In the genomic region with DNA sequence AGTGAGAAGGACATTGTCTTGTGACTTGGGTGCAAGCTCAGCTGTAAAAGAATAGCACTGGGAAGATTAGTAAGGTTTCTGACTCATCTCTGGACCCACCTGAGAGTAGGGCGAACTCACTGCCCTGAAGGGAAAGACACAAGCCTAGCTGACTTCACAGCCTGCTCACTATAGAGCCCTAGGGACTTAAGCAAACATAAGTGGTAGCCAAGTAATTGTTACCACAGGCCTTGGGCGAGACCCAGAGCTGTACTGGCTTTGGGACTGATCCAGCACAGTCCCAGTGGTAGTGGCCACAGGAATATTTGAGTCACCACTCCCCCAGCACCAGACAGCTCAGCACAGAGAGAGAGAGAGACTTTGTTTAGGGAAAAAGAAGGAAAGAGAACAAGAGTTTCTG, we compare ENCODE assay signal across 14 cellular contexts.
A peak's percentile ranks its signal among the peaks of the same experiment; 100 is the strongest.
DNase-seq lines count a peak whose midpoint lies in the region; ATAC-seq and TF ChIP-seq lines count a peak whose summit lies in the region.
"Had no signal": no experiment of that assay in that cellular context is flagged by ENCODE, and none has a peak within 500 bp of the region (broad histone marks: within the 10 kb centered on the region; RNA-seq: fewer than 3 reads in every experiment).

No MANE protein-coding gene starts in this region.

- H3K27ac Mint-ChIP-seq in HFFc6 = no peak overlapping the region

- H3K27me3 Mint-ChIP-seq in HFFc6 (ENCODE audit: insufficient read depth) = no peaks in the 10 kb centered on the region; the same call in 1 of the 2 replicates

- no peaks in the 10 kb centered on the region for H3K4me1 Mint-ChIP-seq in HFFc6 (ENCODE audit: low read depth)
- H3K4me1 Mint-ChIP-seq: H9 had no signal

- DNase-seq in NCI-H69 (lab: John Stamatoyannopoulos, UW) = peak; percentile 59
- DNase-seq in fibroblast of gingiva (ENCODE audit: low read depth) = peak; percentile 92
- peak; percentile 82 for DNase-seq in stromal cell of bone marrow (ENCODE audit: low read depth)
- no peak for DNase-seq in HFFc6
- no peak for DNase-seq in GM10266 (ENCODE audit: extremely low spot score)
- DNase-seq in stimulated activated CD4-positive, alpha-beta T cell treated with anti-CD3 and anti-CD28 coated beads, Interleukin-4, amount 100 ng/mL, for 4 hours = no peak
- DNase-seq: activated T-cell treated with anti-CD3 and anti-CD28 coated beads, Interleukin-2, amount 50 U/mL, for 4 hours; cerebellar nuclear complex; H9; mucosa of descending colon; NCI-H187; small intestine had no signal

- H3K36me3 Mint-ChIP-seq in HFFc6 (ENCODE audit: low read depth) = no peaks in the 10 kb centered on the region

- TF ChIP-seq CTCF in HFFc6 (IDR thresholded peaks at IDR 0.05) = no peak
- no peak for TF ChIP-seq CTCF in GM10266 (IDR thresholded peaks at IDR 0.05; ENCODE audit: control insufficient read depth, insufficient read depth, low read depth, missing control alignments)

- no peak overlapping the region for H3K4me3 Mint-ChIP-seq in HFFc6
- H3K4me3 Mint-ChIP-seq: activated T-cell treated with anti-CD3 and anti-CD28 coated beads, Interleukin-2, amount 50 U/mL, for 4 hours; H9 had no signal

- ATAC-seq in GM21786 (IDR thresholded peaks at IDR 0.05; ENCODE audit: unreplicated experiment) (peak; percentile 45), HG03095 (IDR thresholded peaks at IDR 0.05; ENCODE audit: unreplicated experiment) (no peak)
- ATAC-seq: activated T-cell treated with anti-CD3 and anti-CD28 coated beads, Interleukin-2, amount 50 U/mL, for 4 hours; mucosa of descending colon had no signal

- peaks cover 42% of the 10 kb centered on the region for H3K9me3 Mint-ChIP-seq in HFFc6

Comparison
In these comparisons a context has a peak if more than half of its experiments do, and no peak if none do; other contexts are left out.
1. DNase-seq: peak in NCI-H69 (single experiment), fibroblast of gingiva (single experiment) and stromal cell of bone marrow (single experiment); none in HFFc6 (single experiment), GM10266 (single experiment) and stimulated activated CD4-positive, alpha-beta T cell treated with anti-CD3 and anti-CD28 coated beads, Interleukin-4, amount 100 ng/mL, for 4 hours (0 of 2).